In genomic region chr20:9092101-9092500, GRCh38 we compare ENCODE assay signal across 1 cellular context.
TF ChIP-seq lines count a peak whose summit lies in the region.

No MANE protein-coding gene starts in this region.

TF ChIP-seq in WTC11, 78 proteins besides CTCF, POLR2A, EP300 and RAD21 (continued from another document):
- TF ChIP-seq STAT6 (CRISPR knock-in tag; conservative IDR thresholded peaks at IDR 0.05; ENCODE audit: low read depth): no peak
- no peak for TF ChIP-seq AR (CRISPR knock-in tag; IDR thresholded peaks at IDR 0.05)
- TF ChIP-seq ZNF232 (CRISPR knock-in tag; IDR thresholded peaks at IDR 0.05): no peak
- no peak for TF ChIP-seq NR2C2 (CRISPR knock-in tag; IDR thresholded peaks at IDR 0.05)
- no peak for TF ChIP-seq JUN (CRISPR knock-in tag; IDR thresholded peaks at IDR 0.05)
- TF ChIP-seq KAT7 (CRISPR knock-in tag; IDR thresholded peaks at IDR 0.05; ENCODE audit: borderline replicate concordance): no peak
- no peak for TF ChIP-seq HMGA2 (CRISPR knock-in tag; IDR thresholded peaks at IDR 0.05)
- no peak for TF ChIP-seq MLX (CRISPR knock-in tag; IDR thresholded peaks at IDR 0.05)
- TF ChIP-seq ZSCAN18 (CRISPR knock-in tag; IDR thresholded peaks at IDR 0.05): no peak
- no peak for TF ChIP-seq ZNF281 (CRISPR knock-in tag; IDR thresholded peaks at IDR 0.05)
- no peak for TF ChIP-seq ZNF416 (CRISPR knock-in tag; IDR thresholded peaks at IDR 0.05)
- TF ChIP-seq NFATC4 (CRISPR knock-in tag; IDR thresholded peaks at IDR 0.05): no peak
- no peak for TF ChIP-seq AFF4 (CRISPR knock-in tag; IDR thresholded peaks at IDR 0.05; ENCODE audit: borderline replicate concordance)
- no peak for TF ChIP-seq IRF2 (CRISPR knock-in tag; IDR thresholded peaks at IDR 0.05; ENCODE audit: borderline replicate concordance, low read depth)
